In the genomic region with DNA sequence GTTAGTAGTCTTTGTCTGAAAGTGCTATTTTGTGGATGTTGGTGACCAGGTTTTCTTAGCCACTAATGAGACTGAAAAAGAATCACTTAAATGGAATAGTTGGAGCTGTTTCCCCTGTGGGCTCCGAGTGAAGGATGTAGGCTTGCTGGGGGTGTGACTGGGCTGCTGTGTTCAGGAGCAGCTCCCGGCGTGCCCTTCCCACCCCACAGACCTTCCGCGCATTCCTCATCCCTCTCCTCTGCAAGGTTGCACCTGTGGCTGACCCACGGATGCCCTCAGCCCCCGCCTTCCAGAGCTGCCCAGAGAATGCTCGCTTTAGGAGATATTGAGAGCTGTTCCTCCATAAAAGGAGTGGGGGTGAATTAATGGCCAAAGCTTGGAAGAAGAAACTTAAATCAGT, we compare ENCODE assay signal across 25 cellular contexts.
DNase-seq lines count a peak whose midpoint lies in the region; ATAC-seq, FAIRE-seq and TF ChIP-seq lines count a peak whose summit lies in the region.
"Had no signal": no experiment of that assay in that cellular context is flagged by ENCODE, and none has a peak within 500 bp of the region (broad histone marks: within the 10 kb centered on the region; RNA-seq: fewer than 3 reads in every experiment).

No MANE protein-coding gene starts in this region.

- H3K27ac ChIP-seq in KOPT-K1 (ENCODE audit: low read depth, low read length, poor library complexity, severe bottlenecking) = peak overlapping the region; percentile 3
- H3K27ac ChIP-seq in thymus (ENCODE audit: low read depth) = peak overlapping the region; percentile 15
- H3K27ac ChIP-seq: A549, C4-2B had no signal

- no peak for ATAC-seq in activated naive CD8-positive, alpha-beta T cell treated with anti-CD3 and anti-CD28 coated beads, Interleukin-2, amount 50 U/mL, for 24 hours
- ATAC-seq: A549 had no signal

- H3K4me1 ChIP-seq in thymus (ENCODE audit: control insufficient read depth, insufficient read depth, low read length) = peaks cover 45% of the 10 kb centered on the region
- H3K4me1 ChIP-seq: A549 had no signal

- WGBS in thymus = 94% methylated on average over 8 of the region's 8 CpGs

- no peak overlapping the region for H3K4me3 Mint-ChIP-seq in activated naive CD8-positive, alpha-beta T cell
- no peak overlapping the region for H3K4me3 Mint-ChIP-seq in activated naive CD8-positive, alpha-beta T cell treated with anti-CD3 and anti-CD28 coated beads, Interleukin-2, amount 50 U/mL, for 24 hours
- no peak overlapping the region for H3K4me3 Mint-ChIP-seq in activated T-helper 1 cell treated with anti-CD3 and anti-CD28 coated beads, Interleukin-12 subunit alpha, Interleukin-12 subunit beta, Interleukin-2, Interleukin-4 antibody, amounts not matched to agents 30 ng/mL and 10 ng/mL and 1 ng/mL, durations not matched to agents 14 hours and 24 hours and 36 hours
- H3K4me3 Mint-ChIP-seq: CD8-positive, alpha-beta memory T cell had no signal

- intact Hi-C loops in activated T-helper 1 cell treated with anti-CD3 and anti-CD28 coated beads, Interleukin-12 subunit alpha, Interleukin-12 subunit beta, Interleukin-2, Interleukin-4 antibody, amounts not matched to agents 30 ng/mL and 10 ng/mL and 1 ng/mL, durations not matched to agents 14 hours and 24 hours and 36 hours (cut with micrococcal nuclease) = no loop called here

- H3K9me3 ChIP-seq in KOPT-K1 (ENCODE audit: insufficient read depth, low read length, poor library complexity, severe bottlenecking) (no peaks in the 10 kb centered on the region), thymus (ENCODE audit: control insufficient read depth) (no peaks in the 10 kb centered on the region)
- H3K9me3 ChIP-seq: A549, SK-N-SH had no signal

- DNase-seq in activated naive CD8-positive, alpha-beta T cell treated with anti-CD3 and anti-CD28 coated beads, Interleukin-2, amount 50 U/mL, for 24 hours = no peak
- DNase-seq in left kidney (ENCODE audit: low read depth, low spot score) (peak; percentile 49), GM12891 (ENCODE audit: insufficient read length, low spot score) (no peak)
- DNase-seq in activated T-helper 1 cell treated with anti-CD3 and anti-CD28 coated beads, Interleukin-12 subunit alpha, Interleukin-12 subunit beta, Interleukin-2, Interleukin-4 antibody, amounts not matched to agents 30 ng/mL and 10 ng/mL and 1 ng/mL, durations not matched to agents 14 hours and 24 hours and 36 hours (ENCODE audit: low spot score) = no peak
- DNase-seq in activated CD4-positive, CD25-positive, alpha-beta regulatory T cell (lab: John Stamatoyannopoulos, UW) = no peak
- DNase-seq: AML-193; Calu3; CD8-positive, alpha-beta memory T cell; GF-D8; HCEC 1CT; KBM-7; MM.1S; NCI-H1694; NCI-H2029 treated with DMSO at 0.1 percent for 48 hours; NCI-H226; NCI-H774; SK-N-SH had no signal

- H3K4me1 Mint-ChIP-seq in activated naive CD8-positive, alpha-beta T cell (ENCODE audit: low read depth) = peaks cover 18% of the 10 kb centered on the region
- peaks cover 2% of the 10 kb centered on the region for H3K4me1 Mint-ChIP-seq in activated naive CD8-positive, alpha-beta T cell treated with anti-CD3 and anti-CD28 coated beads, Interleukin-2, amount 50 U/mL, for 24 hours
- H3K4me1 Mint-ChIP-seq in activated T-helper 1 cell treated with anti-CD3 and anti-CD28 coated beads, Interleukin-12 subunit alpha, Interleukin-12 subunit beta, Interleukin-2, Interleukin-4 antibody, amounts not matched to agents 30 ng/mL and 10 ng/mL and 1 ng/mL, durations not matched to agents 14 hours and 24 hours and 36 hours (ENCODE audit: low read depth) = peaks cover 15% of the 10 kb centered on the region
- H3K4me1 Mint-ChIP-seq: CD8-positive, alpha-beta memory T cell had no signal

- peaks cover 48% of the 10 kb centered on the region for H3K36me3 ChIP-seq in KOPT-K1 (ENCODE audit: insufficient read depth, low read length)
- H3K36me3 ChIP-seq in thymus (ENCODE audit: control insufficient read depth, insufficient read depth) = peaks cover 35% of the 10 kb centered on the region

- peaks cover 11% of the 10 kb centered on the region for H3K36me3 Mint-ChIP-seq in activated naive CD8-positive, alpha-beta T cell
- H3K36me3 Mint-ChIP-seq in activated naive CD8-positive, alpha-beta T cell treated with anti-CD3 and anti-CD28 coated beads, Interleukin-2, amount 50 U/mL, for 24 hours (ENCODE audit: low read depth) = peaks cover 2% of the 10 kb centered on the region
- H3K36me3 Mint-ChIP-seq in activated T-helper 1 cell treated with anti-CD3 and anti-CD28 coated beads, Interleukin-12 subunit alpha, Interleukin-12 subunit beta, Interleukin-2, Interleukin-4 antibody, amounts not matched to agents 30 ng/mL and 10 ng/mL and 1 ng/mL, durations not matched to agents 14 hours and 24 hours and 36 hours (ENCODE audit: low read depth) = peaks cover under 1% of the 10 kb centered on the region

- TF ChIP-seq POLR2A in GM12891 (IDR thresholded peaks at IDR 0.05; ENCODE audit: low read depth, low read length) = no peak

- H3K4me3 ChIP-seq in thymus (ENCODE audit: low read length) = no peak overlapping the region
- H3K4me3 ChIP-seq: A549 had no signal

- no peak for FAIRE-seq in GM12891 (lab: Jason Lieb, UNC)
- FAIRE-seq: A549, GM12892, H1, HTR-8/SVneo had no signal

- no peaks in the 10 kb centered on the region for H3K27me3 ChIP-seq in thymus (ENCODE audit: control insufficient read depth, insufficient read depth)

- peak overlapping the region; percentile 10 for H3K27ac Mint-ChIP-seq in activated naive CD8-positive, alpha-beta T cell
- no peak overlapping the region for H3K27ac Mint-ChIP-seq in activated naive CD8-positive, alpha-beta T cell treated with anti-CD3 and anti-CD28 coated beads, Interleukin-2, amount 50 U/mL, for 24 hours
- no peak overlapping the region for H3K27ac Mint-ChIP-seq in activated T-helper 1 cell treated with anti-CD3 and anti-CD28 coated beads, Interleukin-12 subunit alpha, Interleukin-12 subunit beta, Interleukin-2, Interleukin-4 antibody, amounts not matched to agents 30 ng/mL and 10 ng/mL and 1 ng/mL, durations not matched to agents 14 hours and 24 hours and 36 hours
- H3K27ac Mint-ChIP-seq: CD8-positive, alpha-beta memory T cell had no signal

- no peaks in the 10 kb centered on the region for H3K27me3 Mint-ChIP-seq in activated naive CD8-positive, alpha-beta T cell
- H3K27me3 Mint-ChIP-seq in activated naive CD8-positive, alpha-beta T cell treated with anti-CD3 and anti-CD28 coated beads, Interleukin-2, amount 50 U/mL, for 24 hours = no peaks in the 10 kb centered on the region
- H3K27me3 Mint-ChIP-seq in activated T-helper 1 cell treated with anti-CD3 and anti-CD28 coated beads, Interleukin-12 subunit alpha, Interleukin-12 subunit beta, Interleukin-2, Interleukin-4 antibody, amounts not matched to agents 30 ng/mL and 10 ng/mL and 1 ng/mL, durations not matched to agents 14 hours and 24 hours and 36 hours (ENCODE audit: insufficient read depth) = no peaks in the 10 kb centered on the region

- H3K9me3 Mint-ChIP-seq in activated naive CD8-positive, alpha-beta T cell (ENCODE audit: low read depth) = no peaks in the 10 kb centered on the region
- H3K9me3 Mint-ChIP-seq in activated naive CD8-positive, alpha-beta T cell treated with anti-CD3 and anti-CD28 coated beads, Interleukin-2, amount 50 U/mL, for 24 hours = no peaks in the 10 kb centered on the region
- H3K9me3 Mint-ChIP-seq in activated T-helper 1 cell treated with anti-CD3 and anti-CD28 coated beads, Interleukin-12 subunit alpha, Interleukin-12 subunit beta, Interleukin-2, Interleukin-4 antibody, amounts not matched to agents 30 ng/mL and 10 ng/mL and 1 ng/mL, durations not matched to agents 14 hours and 24 hours and 36 hours = no peaks in the 10 kb centered on the region
- H3K9me3 Mint-ChIP-seq: CD8-positive, alpha-beta memory T cell had no signal

TF ChIP-seq in GM12891, 5 proteins besides CTCF, POLR2A, EP300 and RAD21:
- TF ChIP-seq POU2F2 (IDR thresholded peaks at IDR 0.05; ENCODE audit: low read depth, low read length) (no peak), POLR2AphosphoS5 (IDR thresholded peaks at IDR 0.05; ENCODE audit: low read depth, low read length) (no peak), PAX5 (IDR thresholded peaks at IDR 0.05; ENCODE audit: insufficient read depth, low read length, severe bottlenecking) (no peak), SPI1 (IDR thresholded peaks at IDR 0.05; ENCODE audit: low read depth, low read length) (no peak), TAF1 (IDR thresholded peaks at IDR 0.05; ENCODE audit: low read depth, low read length) (no peak)
